ENCODE assay signal across 1 cellular context in the genomic region with DNA sequence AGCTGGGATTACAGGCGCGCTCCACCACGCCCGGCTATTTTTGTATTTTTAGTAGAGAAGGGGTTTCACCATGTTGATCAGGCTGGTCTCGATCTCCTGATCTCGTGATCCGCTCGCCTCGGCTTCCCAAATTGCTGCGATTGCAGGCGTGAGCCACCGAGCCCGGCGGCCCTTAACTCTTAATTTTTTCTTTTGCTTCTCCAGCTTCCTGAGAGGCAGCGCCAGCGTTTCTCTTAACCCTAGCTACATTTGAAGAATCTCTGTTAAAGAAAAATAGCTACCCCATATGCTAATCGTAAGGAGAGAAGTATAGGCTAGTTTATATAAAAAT.
TF ChIP-seq lines count a peak whose summit lies in the region.

No MANE protein-coding gene starts in this region.

TF ChIP-seq in K562, 482 proteins besides CTCF, POLR2A, EP300 and RAD21 (continued from another document):
- TF ChIP-seq, protein P1, sequence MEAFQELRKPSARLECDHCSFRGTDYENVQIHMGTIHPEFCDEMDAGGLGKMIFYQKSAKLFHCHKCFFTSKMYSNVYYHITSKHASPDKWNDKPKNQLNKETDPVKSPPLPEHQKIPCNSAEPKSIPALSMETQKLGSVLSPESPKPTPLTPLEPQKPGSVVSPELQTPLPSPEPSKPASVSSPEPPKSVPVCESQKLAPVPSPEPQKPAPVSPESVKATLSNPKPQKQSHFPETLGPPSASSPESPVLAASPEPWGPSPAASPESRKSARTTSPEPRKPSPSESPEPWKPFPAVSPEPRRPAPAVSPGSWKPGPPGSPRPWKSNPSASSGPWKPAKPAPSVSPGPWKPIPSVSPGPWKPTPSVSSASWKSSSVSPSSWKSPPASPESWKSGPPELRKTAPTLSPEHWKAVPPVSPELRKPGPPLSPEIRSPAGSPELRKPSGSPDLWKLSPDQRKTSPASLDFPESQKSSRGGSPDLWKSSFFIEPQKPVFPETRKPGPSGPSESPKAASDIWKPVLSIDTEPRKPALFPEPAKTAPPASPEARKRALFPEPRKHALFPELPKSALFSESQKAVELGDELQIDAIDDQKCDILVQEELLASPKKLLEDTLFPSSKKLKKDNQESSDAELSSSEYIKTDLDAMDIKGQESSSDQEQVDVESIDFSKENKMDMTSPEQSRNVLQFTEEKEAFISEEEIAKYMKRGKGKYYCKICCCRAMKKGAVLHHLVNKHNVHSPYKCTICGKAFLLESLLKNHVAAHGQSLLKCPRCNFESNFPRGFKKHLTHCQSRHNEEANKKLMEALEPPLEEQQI (IDR thresholded peaks at IDR 0.05): peak; percentile 7; the same call in 1 of the 2 replicates
- TF ChIP-seq ZNF445 (CRISPR knock-in tag; IDR thresholded peaks at IDR 0.05; ENCODE audit: low read depth) (0 out of 2 replicates have a peak, but pooled peaks have one; percentile 27), KDM1A (IDR thresholded peaks at IDR 0.05) (peak in 1 of 2 experiments; percentile 88; a peak in 1 of 4 replicates), CBX3 (IDR thresholded peaks at IDR 0.05; ENCODE audit: borderline replicate concordance in 1 of 2, low read length in 2 of 2) (peak in 1 of 2 experiments; percentile 79; a peak in 1 of 3 replicates), ZNF175 (CRISPR knock-in tag; IDR thresholded peaks at IDR 0.05; ENCODE audit: low read depth) (0 out of 2 replicates have a peak, but pooled peaks have one; percentile 35), SRSF3 (IDR thresholded peaks at IDR 0.05; ENCODE audit: insufficient read depth, low read length) (no peak), ADNP (tag; IDR thresholded peaks at IDR 0.05) (peak; percentile 93), HDAC2 (IDR thresholded peaks at IDR 0.05) (0 out of 2 replicates have a peak, but pooled peaks have one; percentile 6), GTF2E2 (tag; IDR thresholded peaks at IDR 0.05) (0 out of 2 replicates have a peak, but pooled peaks have one; percentile 16)
- TF ChIP-seq, protein P2, sequence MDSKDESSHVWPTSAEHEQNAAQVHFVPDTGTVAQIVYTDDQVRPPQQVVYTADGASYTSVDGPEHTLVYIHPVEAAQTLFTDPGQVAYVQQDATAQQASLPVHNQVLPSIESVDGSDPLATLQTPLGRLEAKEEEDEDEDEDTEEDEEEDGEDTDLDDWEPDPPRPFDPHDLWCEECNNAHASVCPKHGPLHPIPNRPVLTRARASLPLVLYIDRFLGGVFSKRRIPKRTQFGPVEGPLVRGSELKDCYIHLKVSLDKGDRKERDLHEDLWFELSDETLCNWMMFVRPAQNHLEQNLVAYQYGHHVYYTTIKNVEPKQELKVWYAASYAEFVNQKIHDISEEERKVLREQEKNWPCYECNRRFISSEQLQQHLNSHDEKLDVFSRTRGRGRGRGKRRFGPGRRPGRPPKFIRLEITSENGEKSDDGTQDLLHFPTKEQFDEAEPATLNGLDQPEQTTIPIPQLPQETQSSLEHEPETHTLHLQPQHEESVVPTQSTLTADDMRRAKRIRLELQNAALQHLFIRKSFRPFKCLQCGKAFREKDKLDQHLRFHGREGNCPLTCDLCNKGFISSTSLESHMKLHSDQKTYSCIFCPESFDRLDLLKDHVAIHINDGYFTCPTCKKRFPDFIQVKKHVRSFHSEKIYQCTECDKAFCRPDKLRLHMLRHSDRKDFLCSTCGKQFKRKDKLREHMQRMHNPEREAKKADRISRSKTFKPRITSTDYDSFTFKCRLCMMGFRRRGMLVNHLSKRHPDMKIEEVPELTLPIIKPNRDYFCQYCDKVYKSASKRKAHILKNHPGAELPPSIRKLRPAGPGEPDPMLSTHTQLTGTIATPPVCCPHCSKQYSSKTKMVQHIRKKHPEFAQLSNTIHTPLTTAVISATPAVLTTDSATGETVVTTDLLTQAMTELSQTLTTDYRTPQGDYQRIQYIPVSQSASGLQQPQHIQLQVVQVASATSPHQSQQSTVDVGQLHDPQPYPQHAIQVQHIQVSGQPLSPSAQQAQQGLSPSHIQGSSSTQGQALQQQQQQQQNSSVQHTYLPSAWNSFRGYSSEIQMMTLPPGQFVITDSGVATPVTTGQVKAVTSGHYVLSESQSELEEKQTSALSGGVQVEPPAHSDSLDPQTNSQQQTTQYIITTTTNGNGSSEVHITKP (IDR thresholded peaks at IDR 0.05; ENCODE audit: partially characterized antibody): no peak
